Comparison of ENCODE assay signal across 1 cellular context in the genomic region with DNA sequence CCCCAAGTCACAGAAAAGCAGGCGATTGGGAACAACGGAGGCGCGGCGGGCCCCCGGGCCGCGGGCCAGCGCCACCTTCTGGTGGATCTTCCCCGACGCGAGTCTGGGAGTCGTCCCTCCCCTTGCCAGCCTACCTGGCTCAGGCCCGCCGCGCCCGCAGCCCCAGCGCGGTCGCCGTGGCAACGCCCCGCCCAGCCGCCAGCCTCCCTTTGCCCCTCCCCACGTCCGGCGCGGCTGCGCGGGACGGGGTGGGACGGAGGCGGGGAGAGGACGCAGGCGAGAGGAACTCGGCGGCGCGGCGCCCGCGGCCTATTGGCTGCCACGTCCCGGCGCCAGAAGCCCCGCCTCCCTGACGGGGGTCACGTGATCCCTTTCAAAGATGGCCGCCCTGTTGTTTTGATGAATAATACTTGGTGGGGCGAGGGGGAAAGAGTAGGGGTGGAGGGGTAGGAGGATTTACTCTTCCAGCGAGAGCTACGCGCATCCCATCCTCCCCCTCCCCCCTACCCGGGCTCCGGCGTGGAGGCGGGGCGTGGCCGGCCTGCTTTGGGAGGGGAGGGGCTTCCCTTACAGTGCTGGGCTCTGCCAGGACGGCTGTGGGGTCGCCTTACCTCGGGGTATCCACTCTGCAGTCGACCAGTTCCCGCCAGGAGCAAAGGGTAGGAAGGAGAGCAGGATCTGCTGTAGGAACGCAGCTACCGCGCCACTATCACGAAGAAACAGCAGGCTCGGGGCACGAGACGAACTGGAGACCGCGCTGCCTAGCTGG.
A peak's percentile ranks its signal among the peaks of the same experiment; 100 is the strongest.
TF ChIP-seq lines count a peak whose summit lies in the region.

Gene UBE4B (plus strand): TSS at position 369 of the 769 bp plus-strand sequence. CDS start 713 bp downstream, outside the sequence.

TF ChIP-seq in K562, 482 proteins besides CTCF, POLR2A, EP300 and RAD21 (continued from another document):
- TF ChIP-seq, protein P1, sequence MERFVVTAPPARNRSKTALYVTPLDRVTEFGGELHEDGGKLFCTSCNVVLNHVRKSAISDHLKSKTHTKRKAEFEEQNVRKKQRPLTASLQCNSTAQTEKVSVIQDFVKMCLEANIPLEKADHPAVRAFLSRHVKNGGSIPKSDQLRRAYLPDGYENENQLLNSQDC (CRISPR knock-in tag; IDR thresholded peaks at IDR 0.05), result no peak
- no peak for TF ChIP-seq ZNF146 (CRISPR knock-in tag; IDR thresholded peaks at IDR 0.05; ENCODE audit: unreplicated experiment)
- no peak for TF ChIP-seq HDAC3 (IDR thresholded peaks at IDR 0.05; ENCODE audit: borderline replicate concordance, partially characterized antibody)
- TF ChIP-seq NFE2L1 (tag; IDR thresholded peaks at IDR 0.05; ENCODE audit: borderline replicate concordance, low read depth), result no peak
- 0 out of 2 replicates have a peak, but pooled peaks have one; percentile 45 for TF ChIP-seq ZC3H11A (IDR thresholded peaks at IDR 0.05; ENCODE audit: low read depth, low read length)
- no peak for TF ChIP-seq SNRNP70 (optimal IDR thresholded peaks at IDR 0.05; ENCODE audit: low read depth, low read length)
- peak; percentile 96 for TF ChIP-seq CBFA2T2 (conservative IDR thresholded peaks at IDR 0.05)
- TF ChIP-seq PHB (CRISPR knock-in tag; IDR thresholded peaks at IDR 0.05), result no peak
